Comparison of ENCODE assay signal across 8 cellular contexts in the genomic region with DNA sequence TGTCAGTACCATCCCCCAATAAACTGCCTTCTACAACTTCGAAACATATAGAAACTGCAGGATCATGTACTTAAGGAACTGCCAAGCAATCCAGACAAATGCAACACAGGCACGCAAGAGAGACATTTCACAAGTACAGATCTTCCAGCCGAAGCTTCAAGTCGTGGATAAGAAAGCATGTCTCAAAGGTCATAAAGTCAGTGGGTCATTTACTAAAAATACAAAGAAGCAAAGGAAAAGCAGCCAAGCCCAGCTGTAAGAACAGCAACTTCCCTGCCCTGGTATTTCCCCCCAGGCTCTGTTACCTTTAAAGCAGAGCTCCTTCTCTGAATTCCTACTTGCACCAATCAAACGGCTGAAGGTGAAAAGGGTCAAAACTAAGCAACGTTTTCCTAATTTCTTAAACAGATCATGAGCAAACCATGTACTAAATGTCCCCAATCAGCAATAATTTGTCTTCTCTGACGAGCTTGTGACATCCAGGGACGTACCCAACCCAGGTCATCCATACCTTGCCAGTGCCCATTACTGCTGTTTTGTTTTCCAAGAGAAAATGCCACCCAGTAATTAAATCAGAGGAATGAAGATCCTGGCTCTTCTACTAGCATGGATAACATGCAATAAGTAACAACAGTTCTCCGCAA. TPM values are rescaled to one million over a fixed set of nuclear protein-coding genes. Genes with fewer than 3 reads are reported as not detected.
DNase-seq lines count a peak whose midpoint lies in the region; ATAC-seq and TF ChIP-seq lines count a peak whose summit lies in the region.

No MANE protein-coding gene starts in this region.

- intact Hi-C loops in breast epithelium (cut with DNase I; ENCODE audit: low total_unique reads): no loop called here

- peak overlapping the region; percentile 85 for H3K9ac ChIP-seq in mesenchymal stem cell (ENCODE audit: low read length)

- no peak overlapping the region for H2AFZ ChIP-seq in mesenchymal stem cell (ENCODE audit: low read depth, low read length)

- no peak for ATAC-seq in stimulated activated naive CD8-positive, alpha-beta T cell treated with anti-CD3 and anti-CD28 coated beads, Interleukin-15, Interleukin-2, amounts not matched to agents 100 U/mL and 50 U/mL, for 24 hours

- no peaks in the 10 kb centered on the region for H3K27me3 ChIP-seq in breast epithelium
- no peaks in the 10 kb centered on the region for H3K27me3 ChIP-seq in mesenchymal stem cell (ENCODE audit: control insufficient read depth in 1 of 2, insufficient read depth in 1 of 2, low read length in 2 of 2)

- no peak overlapping the region for H3K4ac ChIP-seq in mesenchymal stem cell (ENCODE audit: low read depth in 1 of 2, low read length in 2 of 2)

- H3K9me3 Mint-ChIP-seq in stimulated activated naive CD8-positive, alpha-beta T cell treated with anti-CD3 and anti-CD28 coated beads, Interleukin-15, Interleukin-2, amounts not matched to agents 100 ng/mL and 50 ng/mL, for 24 hours: no peaks in the 10 kb centered on the region

- H3K4me2 ChIP-seq in mesenchymal stem cell (ENCODE audit: low read length, poor library complexity, severe bottlenecking): peak overlapping the region; percentile 9

- H2BK120ac ChIP-seq in mesenchymal stem cell (ENCODE audit: low read depth, low read length): no peak overlapping the region

- TF ChIP-seq POLR2A in breast epithelium (IDR thresholded peaks at IDR 0.05): no peak

- no peak overlapping the region for H4K8ac ChIP-seq in mesenchymal stem cell (ENCODE audit: low read length)

- H3K4me1 ChIP-seq in breast epithelium (peaks cover 0 to 3% of the 10 kb centered on the region in 2 donors), mesenchymal stem cell (ENCODE audit: control insufficient read depth, insufficient read depth, low read depth, low read length) (peaks cover 9% of the 10 kb centered on the region)

- no peak overlapping the region for H2AK5ac ChIP-seq in mesenchymal stem cell (ENCODE audit: low read length, severe bottlenecking)

- TF ChIP-seq CTCF in breast epithelium (IDR thresholded peaks at IDR 0.05): no peak

- no peaks in the 10 kb centered on the region for H3K27me3 Mint-ChIP-seq in stimulated activated naive CD8-positive, alpha-beta T cell treated with anti-CD3 and anti-CD28 coated beads, Interleukin-15, Interleukin-2, amounts not matched to agents 100 ng/mL and 50 ng/mL, for 24 hours

- peak overlapping the region; percentile 91 to 98 for H3K27ac ChIP-seq in breast epithelium
- H3K27ac ChIP-seq in mesenchymal stem cell (ENCODE audit: low read length, poor library complexity, severe bottlenecking): no peak overlapping the region

- H3K36me3 ChIP-seq in breast epithelium (no peaks in the 10 kb centered on the region), mesenchymal stem cell (ENCODE audit: control insufficient read depth in 1 of 2, insufficient read depth in 2 of 2, low read depth in 1 of 2, low read length in 2 of 2) (peaks cover 12 to 26% of the 10 kb centered on the region in 2 experiments)

- no peak overlapping the region for H2BK12ac ChIP-seq in mesenchymal stem cell (ENCODE audit: low read length in 2 of 2)

- no peak overlapping the region for H2BK15ac ChIP-seq in mesenchymal stem cell (ENCODE audit: low read depth, poor library complexity, severe bottlenecking)

- H3K23ac ChIP-seq in mesenchymal stem cell (ENCODE audit: low read length in 2 of 2): no peak overlapping the region

- H3K36me3 Mint-ChIP-seq in stimulated activated naive CD8-positive, alpha-beta T cell treated with anti-CD3 and anti-CD28 coated beads, Interleukin-15, Interleukin-2, amounts not matched to agents 100 ng/mL and 50 ng/mL, for 24 hours (ENCODE audit: low read depth): peaks cover 21% of the 10 kb centered on the region

- WGBS in mesenchymal stem cell: 62% methylated on average over 9 of the region's 9 CpGs

- peaks cover 49% of the 10 kb centered on the region for H3K4me1 Mint-ChIP-seq in stimulated activated naive CD8-positive, alpha-beta T cell treated with anti-CD3 and anti-CD28 coated beads, Interleukin-15, Interleukin-2, amounts not matched to agents 100 ng/mL and 50 ng/mL, for 24 hours (ENCODE audit: low read depth)

- no peaks in the 10 kb centered on the region for H3K9me3 ChIP-seq in breast epithelium
- H3K9me3 ChIP-seq in mesenchymal stem cell (ENCODE audit: control insufficient read depth, low read length): no peaks in the 10 kb centered on the region

- no peak overlapping the region for H2BK5ac ChIP-seq in mesenchymal stem cell (ENCODE audit: low read depth, low read length, poor library complexity, severe bottlenecking)

- no peak overlapping the region for H4K91ac ChIP-seq in mesenchymal stem cell (ENCODE audit: low read length)

- DNase-seq in stimulated activated naive CD8-positive, alpha-beta T cell treated with anti-CD3 and anti-CD28 coated beads, Interleukin-15, Interleukin-2, amounts not matched to agents 100 U/mL and 50 U/mL, for 24 hours: no peak
- DNase-seq in breast epithelium (ENCODE audit: low spot score in 2 of 2) (no peak), mesenchymal stem cell (peak; percentile 68), NCI-H774 (lab: John Stamatoyannopoulos, UW) (no peak), RKO (ENCODE audit: low spot score) (no peak), middle frontal gyrus (ENCODE audit: extremely low spot score, low spot score) (no peak), SHP77 (lab: John Stamatoyannopoulos, UW) (no peak)

- H3K14ac ChIP-seq in mesenchymal stem cell (ENCODE audit: low read length in 2 of 2): no peak overlapping the region

- H3K79me1 ChIP-seq in mesenchymal stem cell (replicated peaks; ENCODE audit: low read length, poor library complexity, severe bottlenecking): peaks cover 21% of the 10 kb centered on the region

- peak overlapping the region; percentile 92 for H3K27ac Mint-ChIP-seq in stimulated activated naive CD8-positive, alpha-beta T cell treated with anti-CD3 and anti-CD28 coated beads, Interleukin-15, Interleukin-2, amounts not matched to agents 100 ng/mL and 50 ng/mL, for 24 hours

- H3K4me3 ChIP-seq in breast epithelium (peak overlapping the region in 2 of 3 donors; percentile 86 to 93), mesenchymal stem cell (ENCODE audit: insufficient read depth in 1 of 2, low read depth in 1 of 2, low read length in 2 of 2) (peak overlapping the region in 1 of 2 experiments; percentile 84)

- peak overlapping the region; percentile 96 for H3K4me3 Mint-ChIP-seq in stimulated activated naive CD8-positive, alpha-beta T cell treated with anti-CD3 and anti-CD28 coated beads, Interleukin-15, Interleukin-2, amounts not matched to agents 100 ng/mL and 50 ng/mL, for 24 hours

- H3K18ac ChIP-seq in mesenchymal stem cell (ENCODE audit: low read depth in 1 of 2, low read length in 2 of 2): no peak overlapping the region

RNA-seq across cellular contexts. Expression of a gene that starts 1.7 kb away (rescaled TPM):
- total RNA-seq in breast epithelium: 10 to 100 TPM; 39.3 to 56.3 (median 45.3) TPM
- polyA plus RNA-seq in mesenchymal stem cell (2013, experiment 1 of 2): 13.0 TPM
- 14.0 TPM for polyA plus RNA-seq in mesenchymal stem cell (2013, experiment 2 of 2)
